Comparison of ENCODE assay signal across 15 cellular contexts in the genomic region with DNA sequence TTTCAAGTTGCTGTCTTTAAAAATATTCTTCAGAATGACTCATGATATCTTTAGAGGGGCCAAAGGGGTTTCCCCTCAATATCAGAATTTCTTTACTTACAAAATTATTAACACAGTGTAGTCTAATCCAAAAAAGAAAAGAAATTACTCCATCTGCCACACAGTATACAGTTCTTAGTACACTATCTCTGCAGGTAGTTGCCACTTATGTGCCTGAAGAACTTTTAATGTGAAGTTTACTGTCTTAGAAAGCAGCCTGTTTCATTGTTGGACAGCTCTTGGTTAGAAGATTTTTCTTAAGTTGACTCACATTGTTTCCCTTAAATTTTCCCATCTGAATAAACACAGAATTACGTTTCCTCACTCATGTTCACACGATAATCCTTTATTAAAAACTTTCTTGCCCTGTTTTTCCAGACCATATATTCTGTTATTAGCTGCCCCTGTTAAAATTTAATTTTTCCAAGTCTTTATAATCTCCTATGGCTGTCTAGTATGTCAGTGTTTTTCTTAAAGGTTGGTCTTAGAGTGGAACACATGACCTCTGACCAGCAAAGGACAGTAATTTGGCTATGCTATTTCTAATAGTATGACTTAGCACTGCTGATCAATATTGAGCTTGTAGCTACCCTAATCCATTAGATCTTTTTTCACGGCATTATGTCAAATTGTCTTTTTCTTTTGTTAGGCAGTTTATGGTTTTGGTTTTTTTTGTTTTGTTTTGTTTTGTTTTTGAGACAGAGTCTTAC. TPM values are rescaled to one million over a fixed set of nuclear protein-coding genes. Genes with fewer than 3 reads are reported as not detected.
A peak's percentile ranks its signal among the peaks of the same experiment; 100 is the strongest.
DNase-seq lines count a peak whose midpoint lies in the region; ATAC-seq and TF ChIP-seq lines count a peak whose summit lies in the region.
"Had no signal": no experiment of that assay in that cellular context is flagged by ENCODE, and none has a peak within 500 bp of the region (broad histone marks: within the 10 kb centered on the region; RNA-seq: fewer than 3 reads in every experiment).

No MANE protein-coding gene starts in this region.

- intact Hi-C loops in breast epithelium (cut with DNase I; ENCODE audit: low total_unique reads) (no loop called here), Right ventricle myocardium inferior (cut with DNase I) (no loop called here)

- H3K9me3 ChIP-seq in SJCRH30 (replicated peaks) (no peaks in the 10 kb centered on the region), breast epithelium (no peaks in the 10 kb centered on the region)
- H3K9me3 ChIP-seq: transverse colon had no signal

- peaks cover 7% of the 10 kb centered on the region; the same call in 1 of the 2 replicates for H3K36me3 ChIP-seq in SJCRH30
- no peaks in the 10 kb centered on the region for H3K36me3 ChIP-seq in breast epithelium

- no peak overlapping the region for H3K27ac ChIP-seq in SJCRH30
- no peak overlapping the region for H3K27ac ChIP-seq in breast epithelium
- H3K27ac ChIP-seq: transverse colon had no signal

- H3K4me1 ChIP-seq in SJCRH30 (no peaks in the 10 kb centered on the region), breast epithelium (no peaks in the 10 kb centered on the region)

- no peak for TF ChIP-seq POLR2A in breast epithelium (IDR thresholded peaks at IDR 0.05)

- no peaks in the 10 kb centered on the region for H3K27me3 ChIP-seq in SJCRH30
- no peaks in the 10 kb centered on the region for H3K27me3 ChIP-seq in breast epithelium
- H3K27me3 ChIP-seq: transverse colon had no signal

- DNase-seq in EH (ENCODE audit: low read depth) (peak; percentile 10), SJCRH30 (no peak), DMS79 treated with DMSO at 0.1 percent for 48 hours (lab: John Stamatoyannopoulos, UW) (no peak), breast epithelium (ENCODE audit: low spot score in 2 of 2) (no peak), Right ventricle myocardium inferior (ENCODE audit: missing footprints) (no peak)
- DNase-seq: activated CD4-positive, alpha-beta memory T cell treated with anti-CD3 and anti-CD28 coated beads for 36 hours; activated naive CD8-positive, alpha-beta T cell treated with anti-CD3 and anti-CD28 coated beads, Interleukin-2, amount 10 ng/mL, durations not matched to agents 7 days and 5 days; left cardiac atrium; naive thymus-derived CD8-positive, alpha-beta T cell; NCI-H2171; right cardiac atrium; transverse colon had no signal

- H3K4me3 ChIP-seq in SJCRH30 (no peak overlapping the region), breast epithelium (no peak overlapping the region)
- H3K4me3 ChIP-seq: transverse colon had no signal

- peak; percentile 80 for ATAC-seq in GM19023 (IDR thresholded peaks at IDR 0.05; ENCODE audit: unreplicated experiment)
- peak; percentile 64 for ATAC-seq in HG02623 (IDR thresholded peaks at IDR 0.05; ENCODE audit: unreplicated experiment)
- peak; percentile 77 for ATAC-seq in HG03442 (IDR thresholded peaks at IDR 0.05; ENCODE audit: unreplicated experiment)
- no peak for ATAC-seq in Right ventricle myocardium inferior
- ATAC-seq: left cardiac atrium; naive thymus-derived CD8-positive, alpha-beta T cell; right cardiac atrium had no signal

- no peak for TF ChIP-seq CTCF in breast epithelium (IDR thresholded peaks at IDR 0.05)

RNA-seq across cellular contexts. Expression of a gene that starts 21.8 kb away (rescaled TPM):
- total RNA-seq in SJCRH30 (2014; rRNA removed; shearing (Covaris generic)): 22.2 and 28.4 TPM in 2 replicates
- total RNA-seq in breast epithelium (10 to 100 TPM in 2 of 3 donors, 1 to 10 TPM in 1; 9.4 to 29.0 (median 12.1) TPM), Right ventricle myocardium inferior (6.5 TPM)
